Comparison of ENCODE assay signal across 20 cellular contexts in the genomic region with DNA sequence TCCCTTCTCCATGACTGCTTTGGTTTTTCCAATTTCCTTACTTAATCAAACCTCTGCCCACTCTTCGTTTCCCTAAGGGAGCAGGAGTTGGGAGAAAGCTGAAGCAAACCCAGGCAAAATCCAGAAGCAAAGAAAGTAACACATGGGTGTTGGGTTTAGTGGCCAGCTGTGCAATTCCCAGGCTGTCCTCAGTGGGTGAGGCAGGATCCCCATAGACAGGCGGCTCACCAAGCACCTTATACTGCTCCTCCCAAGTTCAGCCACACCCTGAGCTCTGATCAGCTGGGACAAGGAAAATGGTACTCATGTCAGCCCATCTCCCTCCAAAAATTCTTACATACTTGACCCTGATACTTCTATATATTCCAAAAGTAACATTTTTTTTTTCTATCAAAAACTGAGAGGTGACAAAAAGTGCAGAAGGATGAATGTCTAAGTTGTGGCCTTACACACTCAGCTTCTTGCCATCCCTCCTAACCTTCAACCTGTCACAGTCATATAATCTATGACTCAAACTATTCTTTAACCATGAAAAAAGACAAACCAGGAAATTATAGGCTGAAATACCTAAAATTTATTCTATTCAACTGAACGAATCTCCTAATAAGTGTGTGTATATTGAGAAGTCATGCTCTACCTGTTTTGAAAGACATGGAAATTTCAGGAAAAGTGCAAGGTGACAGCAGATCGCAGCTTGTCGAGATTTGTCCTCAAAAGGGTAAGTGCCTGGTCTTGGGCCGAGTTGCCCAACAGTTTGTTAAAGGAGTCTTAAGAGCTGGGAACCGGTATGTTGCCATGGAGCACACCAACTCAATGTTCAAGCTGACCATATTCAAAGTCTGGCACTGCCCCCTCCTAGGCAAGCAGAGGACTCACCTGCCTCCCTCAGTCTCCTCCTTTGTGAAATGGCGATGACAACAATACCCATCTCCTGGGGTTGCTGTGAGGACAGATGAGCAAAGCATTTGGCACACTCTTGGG. TPM values are rescaled to one million over a fixed set of nuclear protein-coding genes. Genes with fewer than 3 reads are reported as not detected.
DNase-seq lines count a peak whose midpoint lies in the region; ATAC-seq and TF ChIP-seq lines count a peak whose summit lies in the region.
"Had no signal": no experiment of that assay in that cellular context is flagged by ENCODE, and none has a peak within 500 bp of the region (broad histone marks: within the 10 kb centered on the region; RNA-seq: fewer than 3 reads in every experiment).

No MANE protein-coding gene starts in this region.

- H2AFZ ChIP-seq in mammary epithelial cell (ENCODE audit: low read depth, low read length), result no peak overlapping the region
- H2AFZ ChIP-seq: GM23248 had no signal

- dilution Hi-C loops in mammary epithelial cell (cut with HindIII; ENCODE audit: low sequenced_read_pairs), result loop anchor here (25.0 kb wide), 2 partner anchors 548 to 873 kb away; no protein-coding TSS in a partner anchor

- in situ Hi-C loops in mammary epithelial cell (cut with MboI; ENCODE audit: low sequenced_read_pairs in 2 of 2), result loop anchor here in 1 of 2 donors (10.0 kb wide), 1 partner anchor 556 kb away; no protein-coding TSS in a partner anchor

- peaks cover 2% of the 10 kb centered on the region for H3K79me2 ChIP-seq in mammary epithelial cell (ENCODE audit: insufficient read depth, low read length)

- CTCF ChIA-PET in mammary epithelial cell (lab: Charles Lee; ENCODE audit: low non-redundant PET), result no interaction called here

- H3K4me3 ChIP-seq in uterus (no peak overlapping the region), mammary epithelial cell (replicated peaks in 1 of 3; ENCODE audit: insufficient read depth in 1 of 3, low read depth in 2 of 3, low read length in 3 of 3) (no peak overlapping the region)
- H3K4me3 ChIP-seq: GM23248, heart right ventricle, tibial artery had no signal

- H3K27me3 ChIP-seq in uterus (no peaks in the 10 kb centered on the region), mammary epithelial cell (ENCODE audit: insufficient read depth, low read length) (no peaks in the 10 kb centered on the region)
- H3K27me3 ChIP-seq: heart right ventricle, tibial artery had no signal

- no peak overlapping the region for H3K4me3 Mint-ChIP-seq in activated naive CD8-positive, alpha-beta T cell
- no peak overlapping the region for H3K4me3 Mint-ChIP-seq in activated naive CD8-positive, alpha-beta T cell treated with anti-CD3 and anti-CD28 coated beads for 36 hours
- H3K4me3 Mint-ChIP-seq in dendritic cell treated with granulocyte-macrophage colony-stimulating factor and Interleukin-4, amounts not matched to agents 40 ng/mL and 50 ng/mL, for 4 days, result no peak overlapping the region
- H3K4me3 Mint-ChIP-seq in naive B cell, result peak overlapping the region in 3 of 8 donors; percentile 15 to 56 (median 16)
- H3K4me3 Mint-ChIP-seq: CD8-positive, alpha-beta T cell had no signal

- no peak overlapping the region for H3K9ac ChIP-seq in mammary epithelial cell (ENCODE audit: insufficient read depth, low read length)
- H3K9ac ChIP-seq: GM23248 had no signal

- H3K4me2 ChIP-seq in mammary epithelial cell (ENCODE audit: insufficient read depth, low read depth, low read length), result no peak overlapping the region

- intact Hi-C loops in dendritic cell treated with granulocyte-macrophage colony-stimulating factor and Interleukin-4, amounts not matched to agents 40 ng/mL and 50 ng/mL, for 4 days (cut with micrococcal nuclease), result no loop called here
- intact Hi-C loops in uterus (cut with DNase I; ENCODE audit: low total_unique reads) (loop anchor here (10.0 kb wide), 1 partner anchor 566 kb away; no protein-coding TSS in a partner anchor), mammary epithelial cell (cut with micrococcal nuclease) (no loop called here)

- WGBS in mammary epithelial cell (ENCODE audit: low coverage, missing lambda C conversion rate), result 82% methylated on average over 8 of the region's 8 CpGs

- no TSS peak for BruUV-seq in mammary epithelial cell (replicated peaks; lab: Mats Ljungman, UMichigan)

- no peaks in the 10 kb centered on the region for H3K27me3 Mint-ChIP-seq in activated naive CD8-positive, alpha-beta T cell
- H3K27me3 Mint-ChIP-seq in activated naive CD8-positive, alpha-beta T cell treated with anti-CD3 and anti-CD28 coated beads for 36 hours, result no peaks in the 10 kb centered on the region
- H3K27me3 Mint-ChIP-seq in dendritic cell treated with granulocyte-macrophage colony-stimulating factor and Interleukin-4, amounts not matched to agents 40 ng/mL and 50 ng/mL, for 4 days, result peaks cover 1% of the 10 kb centered on the region
- H3K27me3 Mint-ChIP-seq in naive B cell, result no peaks in the 10 kb centered on the region

- ATAC-seq in naive B cell (ENCODE audit: low read depth in 2 of 2), result no peak
- no peak for ATAC-seq in GM18861 (IDR thresholded peaks at IDR 0.05; ENCODE audit: unreplicated experiment)
- ATAC-seq: CD8-positive, alpha-beta T cell; heart right ventricle had no signal

- no peak for DNase-seq in activated naive CD8-positive, alpha-beta T cell treated with anti-CD3 and anti-CD28 coated beads for 36 hours
- DNase-seq in naive B cell (no peak), uterus (no peak), NCI-H146 treated with DMSO at 0.1 percent for 48 hours (lab: John Stamatoyannopoulos, UW; ENCODE audit: unreplicated experiment) (no peak), mammary epithelial cell (no peak)
- DNase-seq: activated CD8-positive, alpha-beta memory T cell treated with anti-CD3 and anti-CD28 coated beads for 24 hours; amygdala; CD8-positive, alpha-beta T cell; central memory CD4-positive, alpha-beta T cell; effector memory CD4-positive, alpha-beta T cell; GM23248; heart right ventricle; NCI-H1694 treated with DMSO at 0.1 percent for 48 hours; nucleus accumbens; retina; tibial artery had no signal

- H3K36me3 Mint-ChIP-seq in activated naive CD8-positive, alpha-beta T cell, result no peaks in the 10 kb centered on the region
- peaks cover 7% of the 10 kb centered on the region for H3K36me3 Mint-ChIP-seq in activated naive CD8-positive, alpha-beta T cell treated with anti-CD3 and anti-CD28 coated beads for 36 hours
- H3K36me3 Mint-ChIP-seq in dendritic cell treated with granulocyte-macrophage colony-stimulating factor and Interleukin-4, amounts not matched to agents 40 ng/mL and 50 ng/mL, for 4 days (ENCODE audit: low read depth), result peaks cover 8% of the 10 kb centered on the region
- H3K36me3 Mint-ChIP-seq in naive B cell, result no peaks in the 10 kb centered on the region
- H3K36me3 Mint-ChIP-seq: CD8-positive, alpha-beta T cell had no signal

- H3K9me3 Mint-ChIP-seq in activated naive CD8-positive, alpha-beta T cell (ENCODE audit: low read depth), result no peaks in the 10 kb centered on the region
- H3K9me3 Mint-ChIP-seq in activated naive CD8-positive, alpha-beta T cell treated with anti-CD3 and anti-CD28 coated beads for 36 hours, result peaks cover 1% of the 10 kb centered on the region
- H3K9me3 Mint-ChIP-seq in dendritic cell treated with granulocyte-macrophage colony-stimulating factor and Interleukin-4, amounts not matched to agents 40 ng/mL and 50 ng/mL, for 4 days, result no peaks in the 10 kb centered on the region
- H3K9me3 Mint-ChIP-seq in naive B cell, result no peaks in the 10 kb centered on the region
- H3K9me3 Mint-ChIP-seq: CD8-positive, alpha-beta T cell had no signal

- H3K4me1 Mint-ChIP-seq in activated naive CD8-positive, alpha-beta T cell (ENCODE audit: low read depth), result peaks cover 75% of the 10 kb centered on the region
- peaks cover 61% of the 10 kb centered on the region for H3K4me1 Mint-ChIP-seq in activated naive CD8-positive, alpha-beta T cell treated with anti-CD3 and anti-CD28 coated beads for 36 hours
- H3K4me1 Mint-ChIP-seq in dendritic cell treated with granulocyte-macrophage colony-stimulating factor and Interleukin-4, amounts not matched to agents 40 ng/mL and 50 ng/mL, for 4 days (ENCODE audit: low read depth), result peaks cover 67% of the 10 kb centered on the region
- peaks cover 63 to 98% (median 93%) of the 10 kb centered on the region in 3 donors for H3K4me1 Mint-ChIP-seq in naive B cell

- H3K27ac Mint-ChIP-seq in activated naive CD8-positive, alpha-beta T cell, result peak overlapping the region; percentile 37
- H3K27ac Mint-ChIP-seq in activated naive CD8-positive, alpha-beta T cell treated with anti-CD3 and anti-CD28 coated beads for 36 hours, result no peak overlapping the region
- H3K27ac Mint-ChIP-seq in dendritic cell treated with granulocyte-macrophage colony-stimulating factor and Interleukin-4, amounts not matched to agents 40 ng/mL and 50 ng/mL, for 4 days, result peak overlapping the region; percentile 46
- H3K27ac Mint-ChIP-seq in naive B cell, result peak overlapping the region; percentile 59 to 100 (median 80)

- H3K9me3 ChIP-seq in uterus (no peaks in the 10 kb centered on the region), mammary epithelial cell (replicated peaks; ENCODE audit: insufficient read depth, low read length) (no peaks in the 10 kb centered on the region)
- H3K9me3 ChIP-seq: heart right ventricle, tibial artery had no signal

- H3K4me1 ChIP-seq in uterus (peaks cover 28 to 38% of the 10 kb centered on the region in 2 donors), mammary epithelial cell (ENCODE audit: insufficient read depth, low read length) (peaks cover 25% of the 10 kb centered on the region)

- TF ChIP-seq CTCF in uterus (IDR thresholded peaks at IDR 0.05) (no peak), mammary epithelial cell (conservative IDR thresholded peaks at IDR 0.05 in 1 of 2, IDR thresholded peaks at IDR 0.05 in 1 of 2; ENCODE audit: extremely low read depth in 1 of 2, insufficient read depth in 1 of 2, low read depth in 1 of 2, low read length in 2 of 2) (no peak)

- no peaks in the 10 kb centered on the region for H4K20me1 ChIP-seq in mammary epithelial cell (ENCODE audit: insufficient read depth, low read length)

- peak overlapping the region; percentile 80 to 95 for H3K27ac ChIP-seq in uterus
- H3K27ac ChIP-seq in mammary epithelial cell (ENCODE audit: insufficient read depth, low read depth, low read length), result no peak overlapping the region
- H3K27ac ChIP-seq: GM23248, RWPE1 had no signal

- no peak for TF ChIP-seq POLR2A in uterus (IDR thresholded peaks at IDR 0.05)

- no peaks in the 10 kb centered on the region for H3K36me3 ChIP-seq in uterus
- no peaks in the 10 kb centered on the region for H3K36me3 ChIP-seq in mammary epithelial cell (ENCODE audit: insufficient read depth, low read length)
- H3K36me3 ChIP-seq: heart right ventricle, tibial artery had no signal

RNA-seq across cellular contexts. Expression of gene ZFP36L1, which starts 17.6 kb away (rescaled TPM):
- total RNA-seq in activated naive CD8-positive, alpha-beta T cell treated with anti-CD3 and anti-CD28 coated beads for 36 hours, result 10 to 100 TPM; 84.4 to 86.2 TPM
- polyA plus RNA-seq in naive B cell (ENCODE audit: low read depth in 6 of 6), result 100 to 1,000 TPM in 5 of 6 donors, 10 to 100 TPM in 1; 99.2 to 447 (median 302) TPM
- 100 to 1,000 TPM; 170 to 564 (median 315) TPM for total RNA-seq in uterus
- 100 to 1,000 TPM; 169 to 373 TPM for total RNA-seq in mammary epithelial cell
- 140 TPM for polyA plus RNA-seq in mammary epithelial cell
- 99.0 TPM for polyA minus RNA-seq in mammary epithelial cell
